ENCODE assay signal across 14 cellular contexts in the genomic region with DNA sequence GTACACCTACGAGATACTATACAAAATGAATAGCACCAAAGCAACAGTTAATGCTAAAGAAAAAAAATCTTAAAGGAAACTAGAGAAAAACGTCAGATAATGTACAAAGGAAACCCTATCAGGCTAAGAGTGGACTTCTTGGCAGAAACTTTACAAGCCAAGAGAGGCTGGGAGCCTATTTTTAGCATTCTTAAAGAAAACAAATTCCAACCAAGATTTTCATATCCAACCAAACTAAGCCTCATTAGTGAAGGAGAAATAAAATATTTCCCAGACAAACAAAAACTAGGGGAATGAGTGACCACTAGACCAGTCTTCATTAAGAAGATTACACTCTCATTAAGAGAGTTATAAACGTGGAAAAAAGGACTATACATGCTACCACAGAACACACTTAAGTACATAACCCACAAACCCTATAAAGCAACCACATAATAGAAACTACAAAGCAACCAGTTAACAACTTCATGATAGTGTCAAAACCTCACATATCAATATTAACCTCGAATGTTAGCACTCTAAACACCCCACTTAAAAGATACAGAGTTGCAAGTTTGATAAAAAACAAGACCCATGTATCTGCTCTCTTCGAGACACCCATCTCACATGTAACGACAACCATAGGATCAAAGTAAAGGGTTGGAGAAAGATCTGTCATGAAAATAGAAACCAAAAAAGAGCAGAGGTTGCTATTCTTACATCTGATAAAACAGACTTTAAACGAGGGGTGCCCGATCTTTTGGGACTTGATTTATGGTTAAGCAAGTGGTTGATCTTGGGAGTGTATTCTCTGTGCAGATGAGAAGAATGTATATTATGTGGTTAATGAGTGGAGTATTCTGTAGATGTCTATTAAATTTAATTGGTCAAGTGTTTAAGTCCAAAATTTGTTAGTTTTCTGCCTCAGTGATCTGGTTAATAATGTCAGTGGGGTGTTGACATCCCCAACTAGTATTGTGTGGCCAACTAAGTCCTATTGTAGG.
A peak's percentile ranks its signal among the peaks of the same experiment; 100 is the strongest.
DNase-seq lines count a peak whose midpoint lies in the region; ATAC-seq and TF ChIP-seq lines count a peak whose summit lies in the region.
"Had no signal": no experiment of that assay in that cellular context is flagged by ENCODE, and none has a peak within 500 bp of the region (broad histone marks: within the 10 kb centered on the region; RNA-seq: fewer than 3 reads in every experiment).

No MANE protein-coding gene starts in this region.

- no peak overlapping the region for H4K5ac ChIP-seq in IMR-90 (ENCODE audit: low read depth, low read length)

- H3K4me2 ChIP-seq in IMR-90 (ENCODE audit: low read depth, low read length): no peak overlapping the region
- H3K4me2 ChIP-seq: A549, GM23338 had no signal

- no peak overlapping the region for H2BK15ac ChIP-seq in IMR-90 (ENCODE audit: low read depth, low read length)

- dilution Hi-C loops in IMR-90 (cut with HindIII; ENCODE audit: low sequenced_read_pairs, unreplicated experiment): no loop called here

- ATAC-seq in IMR-90 (ENCODE audit: low read depth): 0 out of 2 replicates have a peak, but pooled peaks have one; percentile 27
- no peak for ATAC-seq in activated naive CD4-positive, alpha-beta T cell treated with anti-CD3 and anti-CD28 coated beads, Interleukin-2, amount 50 U/mL, for 72 hours
- ATAC-seq: A549, GM23338 had no signal

- H3K27ac Mint-ChIP-seq in activated naive CD4-positive, alpha-beta T cell treated with anti-CD3 and anti-CD28 coated beads, Interleukin-2, amount 50 U/mL, for 72 hours: no peak overlapping the region
- no peak overlapping the region for H3K27ac Mint-ChIP-seq in CD14-positive monocyte
- H3K27ac Mint-ChIP-seq: GM23338 had no signal

- POLR2A ChIA-PET in IMR-90 (lab: Charles Lee; ENCODE audit: unreplicated experiment): no interaction called here

- H3K27me3 ChIP-seq in IMR-90 (ENCODE audit: control insufficient read depth, insufficient read depth, low read length): no peaks in the 10 kb centered on the region
- H3K27me3 ChIP-seq: BE2C had no signal

- no peak for TF ChIP-seq POLR2A in IMR-90 (IDR thresholded peaks at IDR 0.05; ENCODE audit: low read depth, low read length)

- BruUV-seq in IMR-90 (replicated peaks; lab: Mats Ljungman, UMichigan): no TSS peak

- peaks cover 0 to 4% of the 10 kb centered on the region in 2 donors for H3K36me3 Mint-ChIP-seq in activated naive CD4-positive, alpha-beta T cell treated with anti-CD3 and anti-CD28 coated beads, Interleukin-2, amount 50 U/mL, for 72 hours
- no peaks in the 10 kb centered on the region for H3K36me3 Mint-ChIP-seq in CD14-positive monocyte

- H4K91ac ChIP-seq in IMR-90 (ENCODE audit: insufficient read depth, low read depth, low read length): no peak overlapping the region

- no peak overlapping the region for H3K27ac ChIP-seq in IMR-90 (ENCODE audit: insufficient read depth, low read length)
- H3K27ac ChIP-seq: A549 had no signal

- in situ Hi-C loops in IMR-90 (cut with MboI; ENCODE audit: low sequenced_read_pairs): no loop called here

- no peak overlapping the region for H2BK5ac ChIP-seq in IMR-90 (ENCODE audit: low read depth, low read length, poor library complexity, severe bottlenecking)

- H2AFZ ChIP-seq in IMR-90 (replicated peaks; ENCODE audit: low read length, poor library complexity): no peak overlapping the region
- H2AFZ ChIP-seq: GM23338 had no signal

- no peak overlapping the region for H2AK5ac ChIP-seq in IMR-90 (ENCODE audit: low read depth, low read length)

- no peaks in the 10 kb centered on the region for H3K4me1 Mint-ChIP-seq in CD14-positive monocyte
- H3K4me1 Mint-ChIP-seq: GM23338 had no signal

- H3K9me3 ChIP-seq in IMR-90 (ENCODE audit: control insufficient read depth, insufficient read depth, low read length): no peaks in the 10 kb centered on the region
- H3K9me3 ChIP-seq: A549, BE2C had no signal

- WGBS in IMR-90 (ENCODE audit: extremely low coverage in 2 of 2, insufficient read length in 1 of 2), 2 experiments: 90% methylated on average over 2 of the region's 8 CpGs; no CpG with 5 or more reads in 1 of the 2 experiments

- H2BK20ac ChIP-seq in IMR-90 (ENCODE audit: low read depth, low read length): no peak overlapping the region

- H3K56ac ChIP-seq in IMR-90 (ENCODE audit: extremely low read depth, insufficient read depth, low read length): no peak overlapping the region

- no peak overlapping the region for H2BK120ac ChIP-seq in IMR-90 (ENCODE audit: low read depth, low read length)

- no peak overlapping the region for H3K23ac ChIP-seq in IMR-90 (ENCODE audit: low read depth, low read length)

- H3K4ac ChIP-seq in IMR-90 (ENCODE audit: low read depth, low read length): no peak overlapping the region

- peaks cover 6 to 10% of the 10 kb centered on the region in 2 donors for H3K9me3 Mint-ChIP-seq in activated naive CD4-positive, alpha-beta T cell treated with anti-CD3 and anti-CD28 coated beads, Interleukin-2, amount 50 U/mL, for 72 hours
- H3K9me3 Mint-ChIP-seq in CD14-positive monocyte: peaks cover 2 to 13% (median 5%) of the 10 kb centered on the region in 7 donors
- H3K9me3 Mint-ChIP-seq: GM23338 had no signal

- H3K18ac ChIP-seq in IMR-90 (ENCODE audit: low read depth, low read length): no peak overlapping the region

- DNase-seq in IMR-90 (peak; percentile 18), astrocyte of the hippocampus (ENCODE audit: low read depth, low spot score) (peak; percentile 13), myocyte (ENCODE audit: low read depth) (peak; percentile 3), SKM-1 treated with dmso at 0.1 percent for 144 hours (lab: John Stamatoyannopoulos, UW; ENCODE audit: unreplicated experiment) (no peak), CD14-positive monocyte (ENCODE audit: low spot score) (no peak)
- DNase-seq in activated naive CD4-positive, alpha-beta T cell treated with anti-CD3 and anti-CD28 coated beads, Interleukin-2, amount 50 U/mL, for 72 hours (ENCODE audit: low spot score in 2 of 2): no peak
- DNase-seq: BE2C, DMS 273 treated with DMSO at 0.1 percent for 48 hours, DMS79, EL, H7, Karpas-422 had no signal

- H3K9ac ChIP-seq in IMR-90 (ENCODE audit: low read depth, low read length): no peak overlapping the region

- intact Hi-C loops in IMR-90 (cut with micrococcal nuclease) (loop anchor here (1.0 to 5.0 kb wide), 4 partner anchors 201 to 865 kb away; no protein-coding TSS in a partner anchor), CD14-positive monocyte (cut with micrococcal nuclease) (loop anchor here in 1 of 2 donors (10.0 kb wide), 1 partner anchor 335 kb away; no protein-coding TSS in a partner anchor)

- H3K79me1 ChIP-seq in IMR-90 (ENCODE audit: low read depth in 1 of 2, low read length in 2 of 2): no peaks in the 10 kb centered on the region

- H4K20me1 ChIP-seq in IMR-90 (ENCODE audit: insufficient read depth, low read length): no peaks in the 10 kb centered on the region

- CTCF ChIA-PET in IMR-90 (lab: Yijun Ruan, JAX): no interaction called here

- TF ChIP-seq CTCF in IMR-90 (conservative IDR thresholded peaks at IDR 0.05; ENCODE audit: low read depth, low read length) (no peak), CD14-positive monocyte (IDR thresholded peaks at IDR 0.05) (no peak)

- no peak overlapping the region for H3K14ac ChIP-seq in IMR-90 (replicated peaks; ENCODE audit: low read depth, low read length)

- TF ChIP-seq RAD21 in IMR-90 (IDR thresholded peaks at IDR 0.05; ENCODE audit: low read length): no peak

- no peak overlapping the region for H2AK9ac ChIP-seq in IMR-90 (replicated peaks; ENCODE audit: low read depth, low read length, poor library complexity)

- H3K9me1 ChIP-seq in IMR-90 (ENCODE audit: insufficient read depth, low read length): no peaks in the 10 kb centered on the region

- no peaks in the 10 kb centered on the region for H3K4me1 ChIP-seq in IMR-90 (ENCODE audit: control insufficient read depth, insufficient read depth, low read length)
- H3K4me1 ChIP-seq: A549, BE2C had no signal

- no peak overlapping the region for H4K8ac ChIP-seq in IMR-90 (ENCODE audit: low read depth in 2 of 2, low read length in 2 of 2)

- H3K27me3 Mint-ChIP-seq in CD14-positive monocyte (ENCODE audit: low read depth in 3 of 3): no peaks in the 10 kb centered on the region

- no peaks in the 10 kb centered on the region for H3K36me3 ChIP-seq in IMR-90 (ENCODE audit: control insufficient read depth, insufficient read depth, low read length)
- H3K36me3 ChIP-seq: BE2C had no signal

- H3K4me3 Mint-ChIP-seq in CD14-positive monocyte: no peak overlapping the region
- H3K4me3 Mint-ChIP-seq: GM23338 had no signal

- H3K4me3 ChIP-seq in IMR-90 (ENCODE audit: insufficient read depth, low read depth, low read length): no peak overlapping the region
- H3K4me3 ChIP-seq: A549, GM23338 had no signal

TF ChIP-seq in IMR-90, 13 proteins besides CTCF, POLR2A, EP300 and RAD21:
- TF ChIP-seq FOS (IDR thresholded peaks at IDR 0.05; ENCODE audit: low read depth, low read length) (no peak), CEBPB (IDR thresholded peaks at IDR 0.05; ENCODE audit: low read depth, low read length) (no peak), MAFK (IDR thresholded peaks at IDR 0.05; ENCODE audit: low read depth, low read length) (no peak), NFE2L2 (IDR thresholded peaks at IDR 0.05; ENCODE audit: low read depth, low read length) (no peak), RCOR1 (IDR thresholded peaks at IDR 0.05; ENCODE audit: insufficient replicate concordance, low read length) (no peak), SMC3 (IDR thresholded peaks at IDR 0.05; ENCODE audit: low read depth, low read length) (no peak), CHD1 (IDR thresholded peaks at IDR 0.05; ENCODE audit: low read depth, low read length) (no peak)
- TF ChIP-seq, protein P1, sequence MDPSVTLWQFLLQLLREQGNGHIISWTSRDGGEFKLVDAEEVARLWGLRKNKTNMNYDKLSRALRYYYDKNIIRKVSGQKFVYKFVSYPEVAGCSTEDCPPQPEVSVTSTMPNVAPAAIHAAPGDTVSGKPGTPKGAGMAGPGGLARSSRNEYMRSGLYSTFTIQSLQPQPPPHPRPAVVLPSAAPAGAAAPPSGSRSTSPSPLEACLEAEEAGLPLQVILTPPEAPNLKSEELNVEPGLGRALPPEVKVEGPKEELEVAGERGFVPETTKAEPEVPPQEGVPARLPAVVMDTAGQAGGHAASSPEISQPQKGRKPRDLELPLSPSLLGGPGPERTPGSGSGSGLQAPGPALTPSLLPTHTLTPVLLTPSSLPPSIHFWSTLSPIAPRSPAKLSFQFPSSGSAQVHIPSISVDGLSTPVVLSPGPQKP (IDR thresholded peaks at IDR 0.05; ENCODE audit: borderline replicate concordance, low read depth, low read length): no peak
- TF ChIP-seq, protein P2, sequence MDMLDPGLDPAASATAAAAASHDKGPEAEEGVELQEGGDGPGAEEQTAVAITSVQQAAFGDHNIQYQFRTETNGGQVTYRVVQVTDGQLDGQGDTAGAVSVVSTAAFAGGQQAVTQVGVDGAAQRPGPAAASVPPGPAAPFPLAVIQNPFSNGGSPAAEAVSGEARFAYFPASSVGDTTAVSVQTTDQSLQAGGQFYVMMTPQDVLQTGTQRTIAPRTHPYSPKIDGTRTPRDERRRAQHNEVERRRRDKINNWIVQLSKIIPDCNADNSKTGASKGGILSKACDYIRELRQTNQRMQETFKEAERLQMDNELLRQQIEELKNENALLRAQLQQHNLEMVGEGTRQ (IDR thresholded peaks at IDR 0.05; ENCODE audit: low read depth, low read length): no peak

Comparison
In these comparisons a context has a peak if more than half of its experiments do, and no peak if none do; other contexts are left out.
1. DNase-seq: peak in IMR-90 (single experiment), astrocyte of the hippocampus (single experiment) and myocyte (single experiment); none in SKM-1 treated with dmso at 0.1 percent for 144 hours (single experiment), activated naive CD4-positive, alpha-beta T cell treated with anti-CD3 and anti-CD28 coated beads, Interleukin-2, amount 50 U/mL, for 72 hours (0 of 2) and CD14-positive monocyte (single experiment).